22 cellular contexts compared by ENCODE assay signal in genomic region chr1:229371624-229372023, GRCh38. TPM values are rescaled to one million over a fixed set of nuclear protein-coding genes. Genes with fewer than 3 reads are reported as not detected.
DNase-seq lines count a peak whose midpoint lies in the region; ATAC-seq and TF ChIP-seq lines count a peak whose summit lies in the region.
"Had no signal": no experiment of that assay in that cellular context is flagged by ENCODE, and none has a peak within 500 bp of the region (broad histone marks: within the 10 kb centered on the region; RNA-seq: fewer than 3 reads in every experiment).

No MANE protein-coding gene starts in this region.

- no peak for TF ChIP-seq CTCF in right atrium auricular region (IDR thresholded peaks at IDR 0.05)
- no peak for TF ChIP-seq CTCF in RWPE2 (IDR thresholded peaks at IDR 0.05; ENCODE audit: poor library complexity, severe bottlenecking)

- H3K27ac ChIP-seq in right atrium auricular region: peak overlapping the region; percentile 60 to 82
- peak overlapping the region; percentile 55 for H3K27ac ChIP-seq in RWPE2 (ENCODE audit: poor library complexity, severe bottlenecking)
- H3K27ac ChIP-seq: KMS-11, PC-9, SK-N-MC had no signal

- intact Hi-C loops in Right ventricle myocardium inferior (cut with DNase I): loop anchor here (2.0 kb wide), 1 partner anchor 111 kb away; no protein-coding TSS in a partner anchor

- H3K9me3 ChIP-seq in right atrium auricular region: no peaks in the 10 kb centered on the region
- H3K9me3 ChIP-seq in RWPE2 (ENCODE audit: severe bottlenecking): no peaks in the 10 kb centered on the region

- DNase-seq in right atrium auricular region (ENCODE audit: low spot score) (no peak), Right ventricle myocardium inferior (ENCODE audit: missing footprints) (no peak), RWPE2 (ENCODE audit: low spot score) (no peak), islet precursor cell (peak; percentile 71), D341Med (ENCODE audit: low spot score) (no peak), NCI-H510A treated with DMSO at 0.1 percent for 48 hours (lab: John Stamatoyannopoulos, UW) (no peak), NCI-H187 (lab: John Stamatoyannopoulos, UW) (no peak)
- DNase-seq: CD8-positive, alpha-beta memory T cell; DMS79 treated with DMSO at 0.1 percent for 48 hours; GF-D8; HCEC 1CT; NCI-H1092 treated with DMSO at 0.1 percent for 48 hours; NCI-H1436; NCI-H187 treated with DMSO at 0.1 percent for 48 hours; NCI-H2171 treated with DMSO at 0.1 percent for 48 hours; NCI-H524 treated with DMSO at 0.1 percent for 48 hours; NCI-H774; NK-92 treated with Interleukin-12 subunit alpha and Interleukin-12 subunit beta, amount 100 ng/mL, for 24 hours; SHP77 treated with DMSO at 0.1 percent for 48 hours had no signal

- ATAC-seq in Right ventricle myocardium inferior (no peak), RWPE2 (ENCODE audit: low read depth) (peak; percentile 99)

- H3K4me3 ChIP-seq in right atrium auricular region (no peak overlapping the region), RWPE2 (ENCODE audit: severe bottlenecking) (no peak overlapping the region)
- H3K4me3 ChIP-seq: PC-9, SK-N-MC had no signal

- H3K36me3 ChIP-seq in right atrium auricular region: no peaks in the 10 kb centered on the region
- H3K36me3 ChIP-seq in RWPE2 (ENCODE audit: low read depth): no peaks in the 10 kb centered on the region

- H3K27me3 ChIP-seq in right atrium auricular region: no peaks in the 10 kb centered on the region
- H3K27me3 ChIP-seq in RWPE2 (ENCODE audit: insufficient read depth, poor library complexity, severe bottlenecking): no peaks in the 10 kb centered on the region

- H3K4me1 ChIP-seq in right atrium auricular region: no peaks in the 10 kb centered on the region
- peaks cover 7% of the 10 kb centered on the region for H3K4me1 ChIP-seq in RWPE2 (ENCODE audit: insufficient read depth, poor library complexity, severe bottlenecking)

RNA-seq across cellular contexts. Expression of gene CCSAP, which starts 28.8 kb away (rescaled TPM):
- total RNA-seq in right atrium auricular region: 1 to 10 TPM; 2.6 to 2.7 TPM
- total RNA-seq in Right ventricle myocardium inferior: 2.3 TPM
